ENCODE assay signal across 9 cellular contexts in genomic region chr10:117601716-117602115, GRCh38. TPM values are rescaled to one million over a fixed set of nuclear protein-coding genes. Genes with fewer than 3 reads are reported as not detected.
"Had no signal": no experiment of that assay in that cellular context is flagged by ENCODE, and none has a peak within 500 bp of the region (broad histone marks: within the 10 kb centered on the region; RNA-seq: fewer than 3 reads in every experiment).

No MANE protein-coding gene starts in this region.

- H3K27ac ChIP-seq: HL-60, KMS-11 had no signal

- DNase-seq: IMR-90, KBM-7, KG1 had no signal

- H3K9ac ChIP-seq: KMS-11 had no signal

- ATAC-seq: K562 had no signal

- FAIRE-seq: HTR-8/SVneo, K562 had no signal

- H3K4me2 ChIP-seq: KMS-11 had no signal

- H3K4me3 ChIP-seq: K562 had no signal

RNA-seq across cellular contexts. Expression of gene EMX2, which starts 59.2 kb away (rescaled TPM):
- total RNA-seq: HT-29, IMR-90, K562 had no signal
- polyA plus RNA-seq: IgD-negative memory B cell, IMR-90, K562 had no signal
